1 cellular context compared by ENCODE assay signal in genomic region chr12:29783773-29784666, GRCh38.
TF ChIP-seq lines count a peak whose summit lies in the region.

TMTC1 (minus strand) TSS chr12:29783942; CDS start chr12:29783751, 191 bp downstream.

TF ChIP-seq in HEK293, 187 proteins besides CTCF, POLR2A, EP300 and RAD21 (continued from another document and continues in another):
- TF ChIP-seq PRDM10 (tag by site-specific recombination; IDR thresholded peaks at IDR 0.05) (no peak; the same call in 1 of the 2 replicates), ZNF184 (tag by site-specific recombination; IDR thresholded peaks at IDR 0.05) (no peak), SCRT1 (tag by site-specific recombination; IDR thresholded peaks at IDR 0.05; ENCODE audit: borderline replicate concordance) (no peak), ZNF391 (tag by site-specific recombination; IDR thresholded peaks at IDR 0.05; ENCODE audit: borderline replicate concordance, low read depth) (no peak), BCL11A (tag by site-specific recombination; IDR thresholded peaks at IDR 0.05; ENCODE audit: low read depth) (no peak), ZNF16 (tag by site-specific recombination; IDR thresholded peaks at IDR 0.05; ENCODE audit: low read depth) (no peak), ZNF416 (tag by site-specific recombination; IDR thresholded peaks at IDR 0.05) (no peak), ZNF146 (tag by site-specific recombination; IDR thresholded peaks at IDR 0.05) (no peak), ZBTB17 (tag by site-specific recombination; IDR thresholded peaks at IDR 0.05) (peak; percentile 66; the same call in 1 of the 2 replicates), GLI2 (tag by site-specific recombination; IDR thresholded peaks at IDR 0.05; ENCODE audit: borderline replicate concordance, low read depth) (no peak), ZNF335 (tag by site-specific recombination; conservative IDR thresholded peaks at IDR 0.05) (peak; percentile 74), ZNF473 (tag by site-specific recombination; IDR thresholded peaks at IDR 0.05) (no peak), ZNF449 (tag by site-specific recombination; IDR thresholded peaks at IDR 0.05) (no peak), ZNF114 (tag by site-specific recombination; IDR thresholded peaks at IDR 0.05) (no peak), ZNF132 (tag by site-specific recombination; IDR thresholded peaks at IDR 0.05; ENCODE audit: borderline replicate concordance) (no peak), PRDM6 (tag by site-specific recombination; IDR thresholded peaks at IDR 0.05) (no peak), ZNF19 (tag by site-specific recombination; IDR thresholded peaks at IDR 0.05; ENCODE audit: low read depth) (no peak), ZNF521 (tag by site-specific recombination; IDR thresholded peaks at IDR 0.05) (no peak), ZNF768 (tag by site-specific recombination; IDR thresholded peaks at IDR 0.05) (no peak), GLIS1 (tag by site-specific recombination; IDR thresholded peaks at IDR 0.05) (peak; percentile 37; the same call in 1 of the 2 replicates), ZNF518A (tag by site-specific recombination; conservative IDR thresholded peaks at IDR 0.05; ENCODE audit: low read depth) (no peak), HOXA7 (CRISPR knock-in tag; IDR thresholded peaks at IDR 0.05; ENCODE audit: borderline replicate concordance) (no peak), ZNF18 (tag by site-specific recombination; IDR thresholded peaks at IDR 0.05) (no peak), ZNF155 (tag by site-specific recombination; IDR thresholded peaks at IDR 0.05) (no peak), ZNF37A (tag by site-specific recombination; IDR thresholded peaks at IDR 0.05) (no peak), YY2 (tag by site-specific recombination; IDR thresholded peaks at IDR 0.05) (no peak), ZNF292 (tag by site-specific recombination; IDR thresholded peaks at IDR 0.05; ENCODE audit: borderline replicate concordance, low read depth) (no peak), ZNF394 (tag by site-specific recombination; IDR thresholded peaks at IDR 0.05; ENCODE audit: borderline replicate concordance) (peak; percentile 12; the same call in 1 of the 2 replicates), ZNF548 (tag by site-specific recombination; IDR thresholded peaks at IDR 0.05) (no peak), ZNF660 (tag by site-specific recombination; IDR thresholded peaks at IDR 0.05) (0 out of 2 replicates have a peak, but pooled peaks have one; percentile 19), ZNF202 (tag by site-specific recombination; IDR thresholded peaks at IDR 0.05; ENCODE audit: borderline replicate concordance) (no peak), ZNF837 (tag by site-specific recombination; IDR thresholded peaks at IDR 0.05) (no peak), ZNF239 (tag by site-specific recombination; IDR thresholded peaks at IDR 0.05) (no peak), ZNF433 (tag by site-specific recombination; IDR thresholded peaks at IDR 0.05; ENCODE audit: low read depth) (no peak), ZNF580 (tag by site-specific recombination; IDR thresholded peaks at IDR 0.05) (no peak), ZNF324 (tag by site-specific recombination; IDR thresholded peaks at IDR 0.05) (no peak)
- TF ChIP-seq, protein P1, sequence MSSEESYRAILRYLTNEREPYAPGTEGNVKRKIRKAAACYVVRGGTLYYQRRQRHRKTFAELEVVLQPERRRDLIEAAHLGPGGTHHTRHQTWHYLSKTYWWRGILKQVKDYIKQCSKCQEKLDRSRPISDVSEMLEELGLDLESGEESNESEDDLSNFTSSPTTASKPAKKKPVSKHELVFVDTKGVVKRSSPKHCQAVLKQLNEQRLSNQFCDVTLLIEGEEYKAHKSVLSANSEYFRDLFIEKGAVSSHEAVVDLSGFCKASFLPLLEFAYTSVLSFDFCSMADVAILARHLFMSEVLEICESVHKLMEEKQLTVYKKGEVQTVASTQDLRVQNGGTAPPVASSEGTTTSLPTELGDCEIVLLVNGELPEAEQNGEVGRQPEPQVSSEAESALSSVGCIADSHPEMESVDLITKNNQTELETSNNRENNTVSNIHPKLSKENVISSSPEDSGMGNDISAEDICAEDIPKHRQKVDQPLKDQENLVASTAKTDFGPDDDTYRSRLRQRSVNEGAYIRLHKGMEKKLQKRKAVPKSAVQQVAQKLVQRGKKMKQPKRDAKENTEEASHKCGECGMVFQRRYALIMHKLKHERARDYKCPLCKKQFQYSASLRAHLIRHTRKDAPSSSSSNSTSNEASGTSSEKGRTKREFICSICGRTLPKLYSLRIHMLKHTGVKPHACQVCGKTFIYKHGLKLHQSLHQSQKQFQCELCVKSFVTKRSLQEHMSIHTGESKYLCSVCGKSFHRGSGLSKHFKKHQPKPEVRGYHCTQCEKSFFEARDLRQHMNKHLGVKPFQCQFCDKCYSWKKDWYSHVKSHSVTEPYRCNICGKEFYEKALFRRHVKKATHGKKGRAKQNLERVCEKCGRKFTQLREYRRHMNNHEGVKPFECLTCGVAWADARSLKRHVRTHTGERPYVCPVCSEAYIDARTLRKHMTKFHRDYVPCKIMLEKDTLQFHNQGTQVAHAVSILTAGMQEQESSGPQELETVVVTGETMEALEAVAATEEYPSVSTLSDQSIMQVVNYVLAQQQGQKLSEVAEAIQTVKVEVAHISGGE (tag by site-specific recombination; conservative IDR thresholded peaks at IDR 0.05; ENCODE audit: low read depth) = no peak
- TF ChIP-seq, protein P2, sequence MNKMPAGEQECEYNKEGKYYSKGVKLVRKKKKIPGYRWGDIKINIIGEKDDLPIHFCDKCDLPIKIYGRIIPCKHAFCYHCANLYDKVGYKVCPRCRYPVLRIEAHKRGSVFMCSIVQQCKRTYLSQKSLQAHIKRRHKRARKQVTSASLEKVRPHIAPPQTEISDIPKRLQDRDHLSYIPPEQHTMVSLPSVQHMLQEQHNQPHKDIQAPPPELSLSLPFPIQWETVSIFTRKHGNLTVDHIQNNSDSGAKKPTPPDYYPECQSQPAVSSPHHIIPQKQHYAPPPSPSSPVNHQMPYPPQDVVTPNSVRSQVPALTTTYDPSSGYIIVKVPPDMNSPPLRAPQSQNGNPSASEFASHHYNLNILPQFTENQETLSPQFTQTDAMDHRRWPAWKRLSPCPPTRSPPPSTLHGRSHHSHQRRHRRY (tag by site-specific recombination; IDR thresholded peaks at IDR 0.05) = no peak
- TF ChIP-seq, protein P3, sequence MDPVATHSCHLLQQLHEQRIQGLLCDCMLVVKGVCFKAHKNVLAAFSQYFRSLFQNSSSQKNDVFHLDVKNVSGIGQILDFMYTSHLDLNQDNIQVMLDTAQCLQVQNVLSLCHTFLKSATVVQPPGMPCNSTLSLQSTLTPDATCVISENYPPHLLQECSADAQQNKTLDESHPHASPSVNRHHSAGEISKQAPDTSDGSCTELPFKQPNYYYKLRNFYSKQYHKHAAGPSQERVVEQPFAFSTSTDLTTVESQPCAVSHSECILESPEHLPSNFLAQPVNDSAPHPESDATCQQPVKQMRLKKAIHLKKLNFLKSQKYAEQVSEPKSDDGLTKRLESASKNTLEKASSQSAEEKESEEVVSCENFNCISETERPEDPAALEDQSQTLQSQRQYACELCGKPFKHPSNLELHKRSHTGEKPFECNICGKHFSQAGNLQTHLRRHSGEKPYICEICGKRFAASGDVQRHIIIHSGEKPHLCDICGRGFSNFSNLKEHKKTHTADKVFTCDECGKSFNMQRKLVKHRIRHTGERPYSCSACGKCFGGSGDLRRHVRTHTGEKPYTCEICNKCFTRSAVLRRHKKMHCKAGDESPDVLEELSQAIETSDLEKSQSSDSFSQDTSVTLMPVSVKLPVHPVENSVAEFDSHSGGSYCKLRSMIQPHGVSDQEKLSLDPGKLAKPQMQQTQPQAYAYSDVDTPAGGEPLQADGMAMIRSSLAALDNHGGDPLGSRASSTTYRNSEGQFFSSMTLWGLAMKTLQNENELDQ (tag by site-specific recombination; IDR thresholded peaks at IDR 0.05; ENCODE audit: low read depth) = no peak
